1 cellular context compared by ENCODE assay signal in genomic region chr3:55402886-55403605, GRCh38.
TF ChIP-seq lines count a peak whose summit lies in the region.

No MANE protein-coding gene starts in this region.

TF ChIP-seq in HepG2, 621 proteins besides CTCF, POLR2A, EP300 and RAD21 (continued from another document and continues in another):
- TF ChIP-seq HNF4A (CRISPR knock-in tag; IDR thresholded peaks at IDR 0.05) (peak; percentile 51; the same call in 1 of the 2 replicates), ZNF558 (CRISPR knock-in tag; IDR thresholded peaks at IDR 0.05; ENCODE audit: borderline replicate concordance) (no peak), ZNF292 (CRISPR knock-in tag; IDR thresholded peaks at IDR 0.05; ENCODE audit: borderline replicate concordance, low read depth) (no peak), NFE2L2 (IDR thresholded peaks at IDR 0.05; ENCODE audit: low read length) (peak; percentile 73), GABPA (IDR thresholded peaks at IDR 0.05; ENCODE audit: low read depth, low read length) (no peak), GABPA (CRISPR knock-in tag; IDR thresholded peaks at IDR 0.05; ENCODE audit: low read depth) (no peak), ESRRA (CRISPR knock-in tag; IDR thresholded peaks at IDR 0.05; ENCODE audit: low read depth) (no peak), ZNF224 (CRISPR knock-in tag; IDR thresholded peaks at IDR 0.05) (no peak), STAG1 (CRISPR knock-in tag; IDR thresholded peaks at IDR 0.05) (no peak), RFX5 (IDR thresholded peaks at IDR 0.05; ENCODE audit: low read depth, low read length) (no peak), GFI1 (CRISPR knock-in tag; IDR thresholded peaks at IDR 0.05; ENCODE audit: borderline replicate concordance) (peak; percentile 72; the same call in 1 of the 2 replicates), ZGPAT (CRISPR knock-in tag; IDR thresholded peaks at IDR 0.05) (peak; percentile 44; the same call in 1 of the 2 replicates), ZNF335 (CRISPR knock-in tag; IDR thresholded peaks at IDR 0.05) (no peak), ZHX2 (IDR thresholded peaks at IDR 0.05; ENCODE audit: low read depth) (no peak), ZHX2 (CRISPR knock-in tag; IDR thresholded peaks at IDR 0.05; ENCODE audit: borderline replicate concordance) (no peak), GATA4 (IDR thresholded peaks at IDR 0.05; ENCODE audit: borderline replicate concordance, low read depth) (no peak), MED1 (CRISPR knock-in tag; IDR thresholded peaks at IDR 0.05) (0 out of 2 replicates have a peak, but pooled peaks have one; percentile 40), MAFG (CRISPR knock-in tag; IDR thresholded peaks at IDR 0.05) (no peak), ERF (CRISPR knock-in tag; IDR thresholded peaks at IDR 0.05) (no peak), ZBTB4 (CRISPR knock-in tag; IDR thresholded peaks at IDR 0.05; ENCODE audit: borderline replicate concordance) (no peak), CEBPB (IDR thresholded peaks at IDR 0.05; ENCODE audit: borderline replicate concordance, low read depth, low read length) (peak; percentile 56; the same call in 1 of the 2 replicates), ZNF574 (CRISPR knock-in tag; IDR thresholded peaks at IDR 0.05) (no peak), PITX1 (CRISPR knock-in tag; IDR thresholded peaks at IDR 0.05) (no peak), SOX6 (IDR thresholded peaks at IDR 0.05) (no peak), SOX6 (CRISPR knock-in tag; IDR thresholded peaks at IDR 0.05) (peak; percentile 38; the same call in 1 of the 2 replicates), HHEX (CRISPR knock-in tag; IDR thresholded peaks at IDR 0.05) (peak; percentile 67), ZFP90 (CRISPR knock-in tag; IDR thresholded peaks at IDR 0.05; ENCODE audit: borderline replicate concordance) (no peak), FOXK1 (CRISPR knock-in tag; IDR thresholded peaks at IDR 0.05; ENCODE audit: borderline replicate concordance, low read depth) (peak; percentile 36; the same call in 1 of the 2 replicates), CHD2 (IDR thresholded peaks at IDR 0.05; ENCODE audit: low read depth, low read length) (no peak), BCLAF1 (IDR thresholded peaks at IDR 0.05) (no peak), ZNF891 (CRISPR knock-in tag; IDR thresholded peaks at IDR 0.05) (no peak), ZFP36L1 (CRISPR knock-in tag; IDR thresholded peaks at IDR 0.05) (no peak), PAWR (CRISPR knock-in tag; IDR thresholded peaks at IDR 0.05; ENCODE audit: borderline replicate concordance) (no peak), TAF15 (IDR thresholded peaks at IDR 0.05; ENCODE audit: low read depth, low read length, poor library complexity, severe bottlenecking) (no peak), IRF9 (CRISPR knock-in tag; IDR thresholded peaks at IDR 0.05; ENCODE audit: borderline replicate concordance) (no peak), MED13 (CRISPR knock-in tag; IDR thresholded peaks at IDR 0.05) (no peak), ZMYM2 (CRISPR knock-in tag; IDR thresholded peaks at IDR 0.05) (no peak), ZNF121 (CRISPR knock-in tag; IDR thresholded peaks at IDR 0.05) (no peak), SAP130 (CRISPR knock-in tag; IDR thresholded peaks at IDR 0.05; ENCODE audit: low read depth) (peak; percentile 43; the same call in 1 of the 2 replicates), ZNF256 (CRISPR knock-in tag; conservative IDR thresholded peaks at IDR 0.05) (0 out of 2 replicates have a peak, but pooled peaks have one; percentile 30), SRSF1 (optimal IDR thresholded peaks at IDR 0.05; ENCODE audit: low read depth, low read length) (no peak), THAP11 (CRISPR knock-in tag; IDR thresholded peaks at IDR 0.05) (peak; percentile 47; the same call in 1 of the 2 replicates), GPN1 (CRISPR knock-in tag; IDR thresholded peaks at IDR 0.05; ENCODE audit: borderline replicate concordance) (no peak), MYNN (CRISPR knock-in tag; IDR thresholded peaks at IDR 0.05; ENCODE audit: low read depth) (no peak), ZNF207 (IDR thresholded peaks at IDR 0.05; ENCODE audit: borderline replicate concordance) (no peak), FOSL2 (CRISPR knock-in tag; IDR thresholded peaks at IDR 0.05) (peak; percentile 92), ZNF878 (CRISPR knock-in tag; IDR thresholded peaks at IDR 0.05) (no peak), JUND (CRISPR knock-in tag; IDR thresholded peaks at IDR 0.05) (peak; percentile 11; the same call in 1 of the 2 replicates), BCL6 (CRISPR knock-in tag; IDR thresholded peaks at IDR 0.05) (peak; percentile 62), ZFP82 (CRISPR knock-in tag; IDR thresholded peaks at IDR 0.05; ENCODE audit: borderline replicate concordance) (no peak), HOXA7 (CRISPR knock-in tag; IDR thresholded peaks at IDR 0.05) (no peak)
- TF ChIP-seq, protein P1, sequence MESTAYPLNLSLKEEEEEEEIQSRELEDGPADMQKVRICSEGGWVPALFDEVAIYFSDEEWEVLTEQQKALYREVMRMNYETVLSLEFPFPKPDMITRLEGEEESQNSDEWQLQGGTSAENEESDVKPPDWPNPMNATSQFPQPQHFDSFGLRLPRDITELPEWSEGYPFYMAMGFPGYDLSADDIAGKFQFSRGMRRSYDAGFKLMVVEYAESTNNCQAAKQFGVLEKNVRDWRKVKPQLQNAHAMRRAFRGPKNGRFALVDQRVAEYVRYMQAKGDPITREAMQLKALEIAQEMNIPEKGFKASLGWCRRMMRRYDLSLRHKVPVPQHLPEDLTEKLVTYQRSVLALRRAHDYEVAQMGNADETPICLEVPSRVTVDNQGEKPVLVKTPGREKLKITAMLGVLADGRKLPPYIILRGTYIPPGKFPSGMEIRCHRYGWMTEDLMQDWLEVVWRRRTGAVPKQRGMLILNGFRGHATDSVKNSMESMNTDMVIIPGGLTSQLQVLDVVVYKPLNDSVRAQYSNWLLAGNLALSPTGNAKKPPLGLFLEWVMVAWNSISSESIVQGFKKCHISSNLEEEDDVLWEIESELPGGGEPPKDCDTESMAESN (CRISPR knock-in tag; conservative IDR thresholded peaks at IDR 0.05): no peak
